In genomic region chr12:88633312-88633711, GRCh38 we compare ENCODE assay signal across 14 cellular contexts. TPM values are rescaled to one million over a fixed set of nuclear protein-coding genes. Genes with fewer than 3 reads are reported as not detected.
DNase-seq lines count a peak whose midpoint lies in the region; ATAC-seq and TF ChIP-seq lines count a peak whose summit lies in the region.
"Had no signal": no experiment of that assay in that cellular context is flagged by ENCODE, and none has a peak within 500 bp of the region (broad histone marks: within the 10 kb centered on the region; RNA-seq: fewer than 3 reads in every experiment).

No MANE protein-coding gene starts in this region.

- H3K27me3 ChIP-seq in GM06990 (replicated peaks; ENCODE audit: control insufficient read depth, insufficient read depth, low read length), result no peaks in the 10 kb centered on the region
- H3K27me3 ChIP-seq: left lung had no signal

- POLR2A ChIA-PET in RWPE1 (lab: Yijun Ruan, JAX; ENCODE audit: low non-redundant PET), result no interaction called here
- POLR2A ChIA-PET in GM10248 (lab: Yijun Ruan, JAX), result no interaction called here

- ATAC-seq in GM18517 (IDR thresholded peaks at IDR 0.05; ENCODE audit: unreplicated experiment) (no peak), GM19463 (IDR thresholded peaks at IDR 0.05; ENCODE audit: unreplicated experiment) (no peak)
- ATAC-seq: activated CD8-positive, alpha-beta memory T cell treated with anti-CD3 and anti-CD28 coated beads, Interleukin-2, amount 10 ng/mL, durations not matched to agents 7 days and 5 days; left lung; T-cell had no signal

- no peak for DNase-seq in GM06990 (ENCODE audit: extremely low read depth, insufficient read length)
- DNase-seq in RWPE1 (ENCODE audit: low spot score), result peak; percentile 22
- peak; percentile 7 for DNase-seq in fibroblast of villous mesenchyme (ENCODE audit: low read depth)
- DNase-seq in GM10248 (ENCODE audit: extremely low spot score), result no peak
- DNase-seq in activated CD4-positive, alpha-beta T cell treated with anti-CD3 and anti-CD28 coated beads, Interleukin-2, amount 50 U/mL, for 1 hour, result no peak
- DNase-seq: activated CD8-positive, alpha-beta memory T cell treated with anti-CD3 and anti-CD28 coated beads, Interleukin-2, amount 10 ng/mL, durations not matched to agents 7 days and 5 days; anterior cingulate cortex; CD4-positive, alpha-beta T cell; left lung; T-cell had no signal

- CTCF ChIA-PET in RWPE1 (lab: Yijun Ruan, JAX) (interaction anchor here (0.8 to 1.3 kb wide), 3 partner anchors 10 to 547 kb away, joined by 3 to 4 read pairs (median 3); no protein-coding TSS in a partner anchor), GM10248 (lab: Yijun Ruan, JAX) (no interaction called here)

- H3K4me3 ChIP-seq in GM06990 (replicated peaks; ENCODE audit: low read depth, low read length) (no peak overlapping the region), fibroblast of villous mesenchyme (ENCODE audit: low read depth, low read length) (no peak overlapping the region)
- H3K4me3 ChIP-seq: left lung, thoracic aorta had no signal

- H3K36me3 ChIP-seq in GM06990 (ENCODE audit: control insufficient read depth, insufficient read depth, low read length), result no peaks in the 10 kb centered on the region
- H3K36me3 ChIP-seq: left lung, thoracic aorta had no signal

- H3K27ac ChIP-seq in 22Rv1 (no peak overlapping the region), RWPE1 (no peak overlapping the region)
- H3K27ac ChIP-seq: left lung, thoracic aorta had no signal

- TF ChIP-seq CTCF in 22Rv1 (IDR thresholded peaks at IDR 0.05) (peak; percentile 55), GM06990 (IDR thresholded peaks at IDR 0.05; ENCODE audit: insufficient read depth, low read length, poor library complexity, severe bottlenecking) (peak; percentile 9), RWPE1 (conservative IDR thresholded peaks at IDR 0.05; ENCODE audit: low read depth) (peak; percentile 16; the same call in 1 of the 2 replicates), fibroblast of villous mesenchyme (IDR thresholded peaks at IDR 0.05; ENCODE audit: insufficient read depth, low read depth, low read length) (peak; percentile 41), GM10248 (IDR thresholded peaks at IDR 0.05; ENCODE audit: control extremely low read depth, extremely low read depth, low read depth, missing control alignments) (no peak)

RNA-seq across cellular contexts. Expression of gene KITLG, which starts 53.0 kb away (rescaled TPM):
- 13.8 and 16.4 TPM in 2 replicates for total RNA-seq in fibroblast of villous mesenchyme
- total RNA-seq: CD4-positive, alpha-beta T cell had no signal

Comparison
In these comparisons a context has a peak if more than half of its experiments do, and no peak if none do; other contexts are left out.
1. DNase-seq: peak in RWPE1 (single experiment) and fibroblast of villous mesenchyme (single experiment); none in GM06990 (single experiment), GM10248 (single experiment) and activated CD4-positive, alpha-beta T cell treated with anti-CD3 and anti-CD28 coated beads, Interleukin-2, amount 50 U/mL, for 1 hour (single experiment).